In the genomic region with DNA sequence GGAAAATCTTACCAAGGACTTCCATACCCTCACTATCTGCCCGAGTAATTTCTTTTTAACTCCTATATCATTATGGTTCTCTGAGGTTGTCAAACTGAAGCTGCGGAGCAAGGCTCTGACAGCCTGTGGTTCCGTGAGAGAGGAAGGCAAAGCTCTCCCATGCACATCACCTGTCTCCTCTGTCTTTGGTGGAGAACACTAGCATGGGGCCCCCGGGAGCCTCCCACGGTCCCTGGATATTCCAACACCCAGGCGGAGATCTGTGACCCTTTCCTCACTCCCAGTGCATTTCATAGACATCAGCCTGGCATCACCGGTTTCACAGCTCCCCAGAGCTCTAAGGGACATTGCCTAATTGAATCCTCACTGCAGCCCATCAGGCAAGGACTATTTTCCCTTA, we compare ENCODE assay signal across 2 cellular contexts.
TF ChIP-seq lines count a peak whose summit lies in the region.

No MANE protein-coding gene starts in this region.

TF ChIP-seq in GM23338, 12 proteins besides CTCF, POLR2A, EP300 and RAD21:
- TF ChIP-seq REST (IDR thresholded peaks at IDR 0.05; ENCODE audit: unreplicated experiment) = no peak
- TF ChIP-seq, protein P1, sequence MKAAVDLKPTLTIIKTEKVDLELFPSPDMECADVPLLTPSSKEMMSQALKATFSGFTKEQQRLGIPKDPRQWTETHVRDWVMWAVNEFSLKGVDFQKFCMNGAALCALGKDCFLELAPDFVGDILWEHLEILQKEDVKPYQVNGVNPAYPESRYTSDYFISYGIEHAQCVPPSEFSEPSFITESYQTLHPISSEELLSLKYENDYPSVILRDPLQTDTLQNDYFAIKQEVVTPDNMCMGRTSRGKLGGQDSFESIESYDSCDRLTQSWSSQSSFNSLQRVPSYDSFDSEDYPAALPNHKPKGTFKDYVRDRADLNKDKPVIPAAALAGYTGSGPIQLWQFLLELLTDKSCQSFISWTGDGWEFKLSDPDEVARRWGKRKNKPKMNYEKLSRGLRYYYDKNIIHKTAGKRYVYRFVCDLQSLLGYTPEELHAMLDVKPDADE (IDR thresholded peaks at IDR 0.05) = no peak
- no peak for TF ChIP-seq ZNF114 (CRISPR knock-in tag; IDR thresholded peaks at IDR 0.05)
- no peak for TF ChIP-seq CREB1 (CRISPR knock-in tag; IDR thresholded peaks at IDR 0.05; ENCODE audit: low read depth)
- no peak for TF ChIP-seq ZNF331 (CRISPR knock-in tag; IDR thresholded peaks at IDR 0.05; ENCODE audit: low read depth)
- TF ChIP-seq POLR2AphosphoS5 (IDR thresholded peaks at IDR 0.05; ENCODE audit: low read depth) = no peak
- no peak for TF ChIP-seq EZH2phosphoT487 (IDR thresholded peaks at IDR 0.05; ENCODE audit: unreplicated experiment)
- TF ChIP-seq EZH2 (IDR thresholded peaks at IDR 0.05; ENCODE audit: low read depth, unreplicated experiment) = no peak

TF ChIP-seq in HepG2, 621 proteins besides CTCF, POLR2A, EP300 and RAD21:
- TF ChIP-seq SOX6 (IDR thresholded peaks at IDR 0.05) = no peak
- 0 out of 2 replicates have a peak, but pooled peaks have one; percentile 4 for TF ChIP-seq SOX6 (CRISPR knock-in tag; IDR thresholded peaks at IDR 0.05)
- TF ChIP-seq ZNF142 (CRISPR knock-in tag; IDR thresholded peaks at IDR 0.05) = no peak
- 0 out of 2 replicates have a peak, but pooled peaks have one; percentile 14 for TF ChIP-seq MED1 (CRISPR knock-in tag; IDR thresholded peaks at IDR 0.05)
- peak; percentile 57; the same call in 1 of the 2 replicates for TF ChIP-seq NCOA5 (CRISPR knock-in tag; IDR thresholded peaks at IDR 0.05)
- peak; percentile 89 for TF ChIP-seq SSRP1 (CRISPR knock-in tag; IDR thresholded peaks at IDR 0.05)
- TF ChIP-seq JUNB (CRISPR knock-in tag; IDR thresholded peaks at IDR 0.05; ENCODE audit: borderline replicate concordance) = no peak
- 0 out of 2 replicates have a peak, but pooled peaks have one; percentile 21 for TF ChIP-seq ZNF574 (CRISPR knock-in tag; IDR thresholded peaks at IDR 0.05)
- TF ChIP-seq REPIN1 (CRISPR knock-in tag; IDR thresholded peaks at IDR 0.05; ENCODE audit: borderline replicate concordance, low read depth) = 0 out of 2 replicates have a peak, but pooled peaks have one; percentile 39
- TF ChIP-seq RBM22 (optimal IDR thresholded peaks at IDR 0.05; ENCODE audit: low read length) = peak; percentile 93
- peak; percentile 43; the same call in 1 of the 2 replicates for TF ChIP-seq POLR2AphosphoS5 (IDR thresholded peaks at IDR 0.05; ENCODE audit: low read depth, low read length)
- no peak for TF ChIP-seq NR2F1 (CRISPR knock-in tag; IDR thresholded peaks at IDR 0.05)
- TF ChIP-seq BORCS8-MEF2B (CRISPR knock-in tag; IDR thresholded peaks at IDR 0.05) = peak; percentile 11; the same call in 1 of the 2 replicates
